ENCODE assay signal across 11 cellular contexts in the genomic region with DNA sequence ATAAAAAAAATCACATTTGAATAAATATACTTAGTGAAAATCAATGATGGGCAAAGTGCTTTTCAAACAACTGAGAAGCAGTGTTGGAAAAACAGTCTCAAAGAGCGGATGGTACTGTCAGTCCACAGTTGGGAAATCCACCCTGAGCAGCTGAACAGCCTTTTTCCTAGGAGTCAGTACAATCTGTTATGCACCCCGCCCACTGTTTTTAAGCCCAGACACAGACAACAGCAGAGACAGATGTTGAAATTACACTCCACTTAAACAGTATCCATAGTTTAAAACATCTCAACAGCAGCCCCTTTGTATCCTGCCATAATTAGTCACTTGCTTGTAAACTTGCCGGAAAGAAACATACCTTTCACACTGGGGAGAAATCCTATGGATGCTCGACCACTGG. TPM values are rescaled to one million over a fixed set of nuclear protein-coding genes. Genes with fewer than 3 reads are reported as not detected.
DNase-seq lines count a peak whose midpoint lies in the region; ATAC-seq and TF ChIP-seq lines count a peak whose summit lies in the region.
"Had no signal": no experiment of that assay in that cellular context is flagged by ENCODE, and none has a peak within 500 bp of the region (broad histone marks: within the 10 kb centered on the region; RNA-seq: fewer than 3 reads in every experiment).

No MANE protein-coding gene starts in this region.

- DNase-seq in COLO829 (ENCODE audit: low spot score) (peak; percentile 78), SJSA1 (ENCODE audit: low read depth in 1 of 2, low spot score in 2 of 2) (no peak), glutamatergic neuron (no peak), progenitor cell of endocrine pancreas (ENCODE audit: low spot score, unreplicated experiment) (no peak), chondrocyte (ENCODE audit: low spot score) (no peak), PC-9 (no peak)
- DNase-seq in activated CD4-positive, CD25-positive, alpha-beta regulatory T cell (lab: John Stamatoyannopoulos, UW), result no peak
- DNase-seq: activated gamma-delta T cell, DMS79 had no signal

- peak overlapping the region; percentile 4; the same call in 1 of the 2 replicates for H3K27ac ChIP-seq in SJSA1
- no peak overlapping the region for H3K27ac ChIP-seq in PC-9

- no peak for ATAC-seq in GM21381 (IDR thresholded peaks at IDR 0.05; ENCODE audit: unreplicated experiment)

- intact Hi-C loops in PC-9 (cut with micrococcal nuclease; ENCODE audit: unreplicated experiment), result no loop called here

- no peaks in the 10 kb centered on the region for H3K9me3 Mint-ChIP-seq in glutamatergic neuron (ENCODE audit: unreplicated experiment)
- H3K9me3 Mint-ChIP-seq in progenitor cell of endocrine pancreas (ENCODE audit: low read depth), result no peaks in the 10 kb centered on the region
- H3K9me3 Mint-ChIP-seq in chondrocyte (ENCODE audit: low read depth), result no peaks in the 10 kb centered on the region

- H3K79me2 ChIP-seq in PC-9 (ENCODE audit: low read depth), result no peaks in the 10 kb centered on the region

- peaks cover 26% of the 10 kb centered on the region for H3K4me1 ChIP-seq in SJSA1 (replicated peaks)
- H3K4me1 ChIP-seq in PC-9 (replicated peaks; ENCODE audit: insufficient read depth), result no peaks in the 10 kb centered on the region

- no peaks in the 10 kb centered on the region for H3K9me2 ChIP-seq in PC-9 (ENCODE audit: insufficient read depth)

- H3K27ac Mint-ChIP-seq in glutamatergic neuron (ENCODE audit: unreplicated experiment) (peak overlapping the region; percentile 85), progenitor cell of endocrine pancreas (peak overlapping the region; percentile 38), chondrocyte (ENCODE audit: unreplicated experiment) (no peak overlapping the region)

- H3K27me3 ChIP-seq in SJSA1 (replicated peaks), result no peaks in the 10 kb centered on the region
- H3K27me3 ChIP-seq in PC-9 (ENCODE audit: insufficient read depth, low read depth), result no peaks in the 10 kb centered on the region
- H3K27me3 ChIP-seq: thyroid gland had no signal

- H3K36me3 ChIP-seq in SJSA1 (no peaks in the 10 kb centered on the region), PC-9 (ENCODE audit: low read depth) (no peaks in the 10 kb centered on the region)
- H3K36me3 ChIP-seq: thyroid gland had no signal

- H2AFZ ChIP-seq in PC-9, result no peak overlapping the region

- peaks cover 2% of the 10 kb centered on the region for H3K27me3 Mint-ChIP-seq in glutamatergic neuron (ENCODE audit: unreplicated experiment)
- no peaks in the 10 kb centered on the region for H3K27me3 Mint-ChIP-seq in progenitor cell of endocrine pancreas
- H3K27me3 Mint-ChIP-seq in chondrocyte (ENCODE audit: low read depth), result no peaks in the 10 kb centered on the region

- TF ChIP-seq CTCF in glutamatergic neuron (IDR thresholded peaks at IDR 0.05; ENCODE audit: partially characterized antibody, unreplicated experiment), result no peak
- no peak for TF ChIP-seq CTCF in progenitor cell of endocrine pancreas (IDR thresholded peaks at IDR 0.05; ENCODE audit: unreplicated experiment)
- TF ChIP-seq CTCF in chondrocyte (IDR thresholded peaks at IDR 0.05), result no peak
- no peak for TF ChIP-seq CTCF in PC-9 (conservative IDR thresholded peaks at IDR 0.05)

- POLR2A ChIA-PET in PC-9 (lab: Charles Lee; ENCODE audit: unreplicated experiment), result no interaction called here

- H3K4me2 ChIP-seq in PC-9, result no peak overlapping the region

- H3K9me3 ChIP-seq in SJSA1 (replicated peaks), result no peaks in the 10 kb centered on the region
- H3K9me3 ChIP-seq in PC-9 (ENCODE audit: insufficient read depth, low read depth), result no peaks in the 10 kb centered on the region
- H3K9me3 ChIP-seq: thyroid gland had no signal

- no peaks in the 10 kb centered on the region for H3K36me3 Mint-ChIP-seq in glutamatergic neuron (ENCODE audit: unreplicated experiment)
- H3K36me3 Mint-ChIP-seq in progenitor cell of endocrine pancreas (ENCODE audit: insufficient read depth), result no peaks in the 10 kb centered on the region
- no peaks in the 10 kb centered on the region for H3K36me3 Mint-ChIP-seq in chondrocyte (ENCODE audit: low read depth)

- H3F3A ChIP-seq in PC-9 (ENCODE audit: insufficient read depth, low read depth), result no peaks in the 10 kb centered on the region

- no peak overlapping the region for H3K4me3 ChIP-seq in SJSA1
- no peak overlapping the region for H3K4me3 ChIP-seq in PC-9
- H3K4me3 ChIP-seq: thyroid gland had no signal

- H4K20me1 ChIP-seq in PC-9 (ENCODE audit: insufficient read depth), result no peaks in the 10 kb centered on the region

- peaks cover 33% of the 10 kb centered on the region for H3K4me1 Mint-ChIP-seq in glutamatergic neuron (ENCODE audit: low read depth, unreplicated experiment)
- H3K4me1 Mint-ChIP-seq in progenitor cell of endocrine pancreas (ENCODE audit: low read depth), result peaks cover 16% of the 10 kb centered on the region
- H3K4me1 Mint-ChIP-seq in chondrocyte (ENCODE audit: low read depth), result peaks cover 35% of the 10 kb centered on the region

- H3K4me3 Mint-ChIP-seq in glutamatergic neuron (ENCODE audit: unreplicated experiment) (peak overlapping the region; percentile 61), progenitor cell of endocrine pancreas (ENCODE audit: low read depth) (no peak overlapping the region), chondrocyte (ENCODE audit: unreplicated experiment) (no peak overlapping the region)

- no TSS peak for BruUV-seq in PC-9 (replicated peaks; lab: Mats Ljungman, UMichigan)

- CTCF ChIA-PET in PC-9 (lab: Charles Lee), result interaction anchor here (0.6 kb wide), 1 partner anchor 192 kb away, joined by 4 read pairs; a partner anchor contains a TSS

RNA-seq across cellular contexts. Expression of a gene that starts 0.4 kb away (rescaled TPM):
- 5.1 and 5.8 TPM in 2 replicates for total RNA-seq in SJSA1 (2014; rRNA removed; shearing (Covaris generic))
- total RNA-seq in glutamatergic neuron (ENCODE audit: unreplicated experiment) (110 TPM), progenitor cell of endocrine pancreas (0.91 and 1.4 TPM in 2 replicates), chondrocyte (0.45 to 1.2 TPM in 2 of 3 replicates, not detected in the other), PC-9 (2021) (not detected in 2 replicates)

Comparison
In these comparisons a context has a peak if more than half of its experiments do, and no peak if none do; other contexts are left out.
1. RNA of a gene that starts 0.4 kb away (total RNA-seq): 110 TPM in glutamatergic neuron (single experiment); 5.1 to 5.8 TPM in SJSA1, 0.91 to 1.4 TPM in progenitor cell of endocrine pancreas, 0.45 to 1.2 TPM in chondrocyte and not detected in PC-9; every median in the first group is over 10 times any median in the second.